ENCODE assay signal across 37 cellular contexts in the genomic region with DNA sequence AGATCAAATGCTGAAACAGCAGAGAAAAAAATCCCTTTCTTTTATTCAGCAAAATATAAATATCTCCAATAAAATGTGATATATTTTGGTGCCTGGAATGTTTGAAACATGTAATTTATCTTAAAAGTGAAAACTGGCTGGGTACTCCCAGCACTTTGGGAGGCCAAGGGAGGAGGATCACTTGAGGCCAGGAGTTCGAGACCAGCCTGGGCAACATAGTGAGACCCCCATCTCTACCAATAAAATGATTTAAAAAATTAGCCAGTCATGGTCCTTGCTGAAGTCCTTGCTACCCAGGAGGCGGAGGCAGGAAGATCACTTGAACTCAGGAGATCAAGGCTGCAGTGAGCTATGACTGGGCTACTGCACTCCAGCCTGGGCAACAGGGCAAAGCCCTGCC. TPM values are rescaled to one million over a fixed set of nuclear protein-coding genes. Genes with fewer than 3 reads are reported as not detected.
"Had no signal": no experiment of that assay in that cellular context is flagged by ENCODE, and none has a peak within 500 bp of the region (broad histone marks: within the 10 kb centered on the region; RNA-seq: fewer than 3 reads in every experiment).

No MANE protein-coding gene starts in this region.

- H3K9me3 ChIP-seq: body of pancreas had no signal

- H3K27me3 ChIP-seq: adrenal gland, body of pancreas, brain microvascular endothelial cell, breast epithelium had no signal

- H3K4me3 Mint-ChIP-seq: activated CD4-positive, alpha-beta memory T cell treated with anti-CD3 and anti-CD28 coated beads, Interleukin-2, amount 10 ng/mL, durations not matched to agents 7 days and 5 days; activated CD4-positive, alpha-beta T cell treated with anti-CD3 and anti-CD28 coated beads for 36 hours; activated CD4-positive, alpha-beta T cell treated with anti-CD3 and anti-CD28 coated beads, Interleukin-2, amount 10 ng/mL, durations not matched to agents 7 days and 5 days; activated CD8-positive, alpha-beta memory T cell treated with anti-CD3 and anti-CD28 coated beads, Interleukin-2, amount 10 ng/mL, durations not matched to agents 7 days and 5 days; activated CD8-positive, alpha-beta T cell treated with anti-CD3 and anti-CD28 coated beads, Interleukin-2, amount 10 ng/mL, durations not matched to agents 7 days and 5 days; activated naive CD4-positive, alpha-beta T cell treated with anti-CD3 and anti-CD28 coated beads for 36 hours; activated naive CD8-positive, alpha-beta T cell treated with anti-CD3 and anti-CD28 coated beads for 36 hours; activated T-cell treated with anti-CD3 and anti-CD28 coated beads, Interleukin-2, amount 50 U/mL, for 24 hours; T-helper 1 cell treated with Interleukin-12 subunit alpha and Interleukin-12 subunit beta and Interleukin-4 antibody, amounts not matched to agents 30 μg/mL and 1 μg/mL, for 36 hours; T-helper 2 cell treated with Interferon-gamma antibody and Interleukin-4, amounts not matched to agents 5 μg/mL and 100 μg/mL, for 36 hours had no signal

- H3K27ac Mint-ChIP-seq: activated CD4-positive, alpha-beta memory T cell treated with anti-CD3 and anti-CD28 coated beads, Interleukin-2, amount 10 ng/mL, durations not matched to agents 7 days and 5 days; activated CD4-positive, alpha-beta T cell treated with anti-CD3 and anti-CD28 coated beads for 36 hours; activated CD4-positive, alpha-beta T cell treated with anti-CD3 and anti-CD28 coated beads, Interleukin-2, amount 10 ng/mL, durations not matched to agents 7 days and 5 days; activated CD8-positive, alpha-beta memory T cell treated with anti-CD3 and anti-CD28 coated beads, Interleukin-2, amount 10 ng/mL, durations not matched to agents 7 days and 5 days; activated CD8-positive, alpha-beta T cell treated with anti-CD3 and anti-CD28 coated beads, Interleukin-2, amount 10 ng/mL, durations not matched to agents 7 days and 5 days; activated naive CD4-positive, alpha-beta T cell treated with anti-CD3 and anti-CD28 coated beads for 36 hours; activated naive CD4-positive, alpha-beta T cell treated with anti-CD3 and anti-CD28 coated beads, Interleukin-2, amount 50 U/mL, for 72 hours; activated naive CD8-positive, alpha-beta T cell treated with anti-CD3 and anti-CD28 coated beads for 36 hours; activated T-cell treated with anti-CD3 and anti-CD28 coated beads, Interleukin-2, amount 50 U/mL, for 24 hours; activated T-helper 2 cell treated with anti-CD3 and anti-CD28 coated beads, Interferon-gamma antibody, Interleukin-2, Interleukin-4, amounts not matched to agents 10 μg/mL and 5 μg/mL and 100 μg/mL, durations not matched to agents 14 hours and 24 hours and 36 hours; T-helper 1 cell treated with Interleukin-12 subunit alpha and Interleukin-12 subunit beta and Interleukin-4 antibody, amounts not matched to agents 30 μg/mL and 1 μg/mL, for 36 hours; T-helper 2 cell treated with Interferon-gamma antibody and Interleukin-4, amounts not matched to agents 5 μg/mL and 100 μg/mL, for 36 hours had no signal

- DNase-seq: activated CD4-positive, alpha-beta memory T cell treated with anti-CD3 and anti-CD28 coated beads, Interleukin-2, amount 10 ng/mL, durations not matched to agents 7 days and 5 days; activated CD4-positive, alpha-beta T cell treated with anti-CD3 and anti-CD28 coated beads for 1 hour; activated CD4-positive, alpha-beta T cell treated with anti-CD3 and anti-CD28 coated beads for 36 hours; activated CD4-positive, alpha-beta T cell treated with anti-CD3 and anti-CD28 coated beads for 48 hours; activated CD4-positive, alpha-beta T cell treated with anti-CD3 and anti-CD28 coated beads, Interleukin-2, amount 10 ng/mL, durations not matched to agents 7 days and 5 days; activated CD4-positive, alpha-beta T cell treated with anti-CD3 and anti-CD28 coated beads, Interleukin-2, amount 50 U/mL, for 48 hours; activated CD4-positive, CD25-positive, alpha-beta regulatory T cell; activated CD8-positive, alpha-beta memory T cell treated with anti-CD3 and anti-CD28 coated beads for 24 hours; activated CD8-positive, alpha-beta memory T cell treated with anti-CD3 and anti-CD28 coated beads, Interleukin-2, amount 10 ng/mL, durations not matched to agents 7 days and 5 days; activated CD8-positive, alpha-beta memory T cell treated with anti-CD3 and anti-CD28 coated beads, Interleukin-2, amount 50 U/mL, for 48 hours; activated CD8-positive, alpha-beta T cell treated with anti-CD3 and anti-CD28 coated beads, Interleukin-2, amount 10 ng/mL, durations not matched to agents 7 days and 5 days; activated effector memory CD4-positive, alpha-beta T cell treated with Interleukin-2 at 50 U/mL for 16 hours; activated gamma-delta T cell treated with Interleukin-2 at 50 U/mL for 16 hours; activated naive CD4-positive, alpha-beta T cell; activated naive CD4-positive, alpha-beta T cell treated with anti-CD3 and anti-CD28 coated beads for 36 hours; activated naive CD4-positive, alpha-beta T cell treated with anti-CD3 and anti-CD28 coated beads, Interleukin-2, amount 50 U/mL, for 16 hours; activated naive CD8-positive, alpha-beta T cell treated with anti-CD3 and anti-CD28 coated beads for 36 hours; activated T-cell treated with anti-CD3 and anti-CD28 coated beads, Interleukin-2, amount 50 U/mL, for 24 hours; activated T-cell treated with anti-CD3 and anti-CD28 coated beads, Interleukin-2, amount 50 U/mL, for 48 hours; amniotic stem cell; aorta; body of pancreas; brain microvascular endothelial cell; central memory CD4-positive, alpha-beta T cell; T-helper 1 cell; T-helper 2 cell; T-helper 9 cell had no signal

- ATAC-seq: activated CD4-positive, alpha-beta T cell treated with anti-CD3 and anti-CD28 coated beads for 36 hours; activated CD4-positive, CD25-positive, alpha-beta regulatory T cell treated with anti-CD3 and anti-CD28 coated beads, Interleukin-2, amount 50 U/mL, for 24 hours; activated CD8-positive, alpha-beta memory T cell treated with anti-CD3 and anti-CD28 coated beads, Interleukin-2, amount 10 ng/mL, durations not matched to agents 7 days and 5 days; activated CD8-positive, alpha-beta T cell treated with anti-CD3 and anti-CD28 coated beads, Interleukin-2, amount 10 ng/mL, durations not matched to agents 7 days and 5 days; activated naive CD4-positive, alpha-beta T cell treated with anti-CD3 and anti-CD28 coated beads, Interleukin-2, amount 50 U/mL, for 72 hours had no signal

- FAIRE-seq: astrocyte, TTC549 had no signal

- H3K4me1 Mint-ChIP-seq: activated CD4-positive, alpha-beta memory T cell treated with anti-CD3 and anti-CD28 coated beads, Interleukin-2, amount 10 ng/mL, durations not matched to agents 7 days and 5 days; activated CD4-positive, alpha-beta T cell treated with anti-CD3 and anti-CD28 coated beads for 36 hours; activated CD4-positive, alpha-beta T cell treated with anti-CD3 and anti-CD28 coated beads, Interleukin-2, amount 10 ng/mL, durations not matched to agents 7 days and 5 days; activated CD8-positive, alpha-beta memory T cell treated with anti-CD3 and anti-CD28 coated beads, Interleukin-2, amount 10 ng/mL, durations not matched to agents 7 days and 5 days; activated naive CD8-positive, alpha-beta T cell treated with anti-CD3 and anti-CD28 coated beads for 36 hours had no signal

- H3K4me3 ChIP-seq: adrenal gland, body of pancreas, breast epithelium had no signal

- H3K36me3 ChIP-seq: adrenal gland, brain microvascular endothelial cell, breast epithelium had no signal

- H3K27me3 Mint-ChIP-seq: activated CD4-positive, alpha-beta memory T cell treated with anti-CD3 and anti-CD28 coated beads, Interleukin-2, amount 10 ng/mL, durations not matched to agents 7 days and 5 days; activated CD4-positive, alpha-beta T cell treated with anti-CD3 and anti-CD28 coated beads for 36 hours; activated CD8-positive, alpha-beta memory T cell treated with anti-CD3 and anti-CD28 coated beads, Interleukin-2, amount 10 ng/mL, durations not matched to agents 7 days and 5 days; activated naive CD8-positive, alpha-beta T cell treated with anti-CD3 and anti-CD28 coated beads for 36 hours; activated T-cell treated with anti-CD3 and anti-CD28 coated beads, Interleukin-2, amount 50 U/mL, for 24 hours had no signal

- H3K27ac ChIP-seq: brain microvascular endothelial cell, breast epithelium, VCaP had no signal

- H3K4me1 ChIP-seq: breast epithelium had no signal

RNA-seq across cellular contexts. Expression of a gene that starts 32.7 kb away (rescaled TPM):
- total RNA-seq: activated CD4-positive, alpha-beta memory T cell treated with anti-CD3 and anti-CD28 coated beads, Interleukin-2, amount 10 ng/mL, durations not matched to agents 7 days and 5 days; activated CD4-positive, alpha-beta T cell treated with anti-CD3 and anti-CD28 coated beads for 36 hours; activated CD4-positive, alpha-beta T cell treated with anti-CD3 and anti-CD28 coated beads, Interleukin-2, amount 10 ng/mL, durations not matched to agents 7 days and 5 days; activated CD8-positive, alpha-beta memory T cell treated with anti-CD3 and anti-CD28 coated beads, Interleukin-2, amount 10 ng/mL, durations not matched to agents 7 days and 5 days; activated CD8-positive, alpha-beta T cell treated with anti-CD3 and anti-CD28 coated beads, Interleukin-2, amount 10 ng/mL, durations not matched to agents 7 days and 5 days; activated naive CD4-positive, alpha-beta T cell treated with anti-CD3 and anti-CD28 coated beads for 36 hours; activated naive CD8-positive, alpha-beta T cell treated with anti-CD3 and anti-CD28 coated beads for 36 hours had no signal
